In genomic region chr3:149879872-149880271, GRCh38 we compare ENCODE assay signal across 8 cellular contexts.
DNase-seq lines count a peak whose midpoint lies in the region; ATAC-seq, FAIRE-seq and TF ChIP-seq lines count a peak whose summit lies in the region.

No MANE protein-coding gene starts in this region.

- peaks cover 6% of the 10 kb centered on the region for H3K9me3 Mint-ChIP-seq in activated T-cell treated with anti-CD3 and anti-CD28 coated beads, Interleukin-2, amount 50 U/mL, for 24 hours

- intact Hi-C loops in endothelial cell of umbilical vein (cut with micrococcal nuclease) (loop anchor here (1.0 kb wide), 1 partner anchor 304 kb away; no protein-coding TSS in a partner anchor), aorta (cut with DNase I) (loop anchor here in 1 of 2 donors (10.0 kb wide), 1 partner anchor 85 kb away; no protein-coding TSS in a partner anchor)

- H3K27ac ChIP-seq in endothelial cell of umbilical vein (ENCODE audit: insufficient read depth, low read depth, low read length) (no peak overlapping the region), aorta (ENCODE audit: low read depth in 1 of 2, low read length in 2 of 2) (no peak overlapping the region)

- ATAC-seq in aorta (ENCODE audit: low FRiP score): peak; percentile 70

- H3K36me3 ChIP-seq in endothelial cell of umbilical vein (ENCODE audit: control insufficient read depth in 2 of 2, extremely low read depth in 1 of 2, insufficient read depth in 2 of 2, low read length in 2 of 2) (no peaks in the 10 kb centered on the region), aorta (ENCODE audit: control insufficient read depth in 1 of 2, insufficient read depth in 2 of 2, low read length in 1 of 2) (no peaks in the 10 kb centered on the region)

- H3K9me3 ChIP-seq in endothelial cell of umbilical vein (replicated peaks; ENCODE audit: control insufficient read depth, insufficient read depth, low read length) (no peaks in the 10 kb centered on the region), aorta (ENCODE audit: control insufficient read depth, low read length) (no peaks in the 10 kb centered on the region)

- H3K4me3 ChIP-seq in endothelial cell of umbilical vein (replicated peaks in 1 of 3; ENCODE audit: insufficient read depth in 1 of 3, low read depth in 1 of 3, low read length in 3 of 3): no peak overlapping the region
- no peak overlapping the region for H3K4me3 ChIP-seq in aorta (ENCODE audit: low read length in 2 of 2)

- peak; percentile 20 for DNase-seq in activated T-cell treated with anti-CD3 and anti-CD28 coated beads, Interleukin-2, amount 50 U/mL, for 1 hour
- no peak for DNase-seq in activated T-cell treated with anti-CD3 and anti-CD28 coated beads, Interleukin-2, amount 50 U/mL, for 24 hours
- peak; percentile 3 for DNase-seq in HuH-7 (ENCODE audit: low spot score)
- peak; percentile 46 for DNase-seq in SK-N-DZ (ENCODE audit: low spot score)
- DNase-seq in endothelial cell of umbilical vein (ENCODE audit: low read depth, low spot score): peak; percentile 77
- peak; percentile 73 for DNase-seq in midbrain (lab: John Stamatoyannopoulos, UW)
- peak; percentile 77 to 84 for DNase-seq in aorta
- DNase-seq in NCI-H1930 (lab: John Stamatoyannopoulos, UW): no peak

- dilution Hi-C loops in endothelial cell of umbilical vein (cut with MboI; ENCODE audit: extremely low pct_ligation_motif_present, low sequenced_read_pairs): no loop called here

- POLR2A ChIA-PET in endothelial cell of umbilical vein (lab: Charles Lee): no interaction called here

- no peaks in the 10 kb centered on the region for H3K79me2 ChIP-seq in endothelial cell of umbilical vein (ENCODE audit: control insufficient read depth, insufficient read depth, low read length)

- peak; percentile 51 to 58 for TF ChIP-seq CTCF in endothelial cell of umbilical vein (IDR thresholded peaks at IDR 0.05; ENCODE audit: extremely low read depth in 1 of 2, insufficient read depth in 1 of 2, low read depth in 1 of 2, low read length in 2 of 2)

- BruUV-seq in endothelial cell of umbilical vein (replicated peaks; lab: Mats Ljungman, UMichigan): no TSS peak

- H3K27me3 ChIP-seq in endothelial cell of umbilical vein (ENCODE audit: control insufficient read depth in 2 of 2, insufficient read depth in 2 of 2, low read length in 2 of 2) (no peaks in the 10 kb centered on the region), aorta (ENCODE audit: control insufficient read depth in 1 of 2, insufficient read depth in 2 of 2, low read length in 1 of 2) (no peaks in the 10 kb centered on the region)

- H4K20me1 ChIP-seq in endothelial cell of umbilical vein (replicated peaks; ENCODE audit: control insufficient read depth, extremely low read depth, insufficient read depth, low read length): no peaks in the 10 kb centered on the region

- H3K36me3 Mint-ChIP-seq in activated T-cell treated with anti-CD3 and anti-CD28 coated beads, Interleukin-2, amount 50 U/mL, for 24 hours (ENCODE audit: low read depth): peaks cover 30% of the 10 kb centered on the region

- no peak overlapping the region for H3K4me2 ChIP-seq in endothelial cell of umbilical vein (ENCODE audit: insufficient read depth, low read length)

- FAIRE-seq in endothelial cell of umbilical vein (lab: Jason Lieb, UNC): peak; percentile 92

- TF ChIP-seq POLR2A in endothelial cell of umbilical vein (IDR thresholded peaks at IDR 0.05; ENCODE audit: low read depth, low read length): no peak

- H3K9ac ChIP-seq in endothelial cell of umbilical vein (replicated peaks; ENCODE audit: extremely low read depth, insufficient read depth, low read length): no peak overlapping the region

- H3K27ac Mint-ChIP-seq in activated T-cell treated with anti-CD3 and anti-CD28 coated beads, Interleukin-2, amount 50 U/mL, for 24 hours: no peak overlapping the region

- no peak overlapping the region for H3K4me3 Mint-ChIP-seq in activated T-cell treated with anti-CD3 and anti-CD28 coated beads, Interleukin-2, amount 50 U/mL, for 24 hours

- no peaks in the 10 kb centered on the region for H3K27me3 Mint-ChIP-seq in activated T-cell treated with anti-CD3 and anti-CD28 coated beads, Interleukin-2, amount 50 U/mL, for 24 hours

- H3K9me1 ChIP-seq in endothelial cell of umbilical vein (replicated peaks; ENCODE audit: control insufficient read depth, extremely low read depth, insufficient read depth, low read length): no peaks in the 10 kb centered on the region

- no peak overlapping the region for H2AFZ ChIP-seq in endothelial cell of umbilical vein (ENCODE audit: low read depth, low read length)

- CTCF ChIA-PET in endothelial cell of umbilical vein (lab: Charles Lee): interaction anchor here (0.7 to 3.5 kb wide), 44 partner anchors 9 to 616 kb away, joined by 3 to 40 read pairs (median 5); no protein-coding TSS in a partner anchor

- H3K4me1 ChIP-seq in endothelial cell of umbilical vein (ENCODE audit: control insufficient read depth, extremely low read depth, insufficient read depth, low read length) (no peaks in the 10 kb centered on the region), aorta (ENCODE audit: control insufficient read depth in 1 of 2, insufficient read depth in 2 of 2, low read length in 2 of 2) (no peaks in the 10 kb centered on the region)

- 0 to 6% methylated on average over 2 of the region's 2 CpGs for WGBS in aorta, 2 donors

- peaks cover 7% of the 10 kb centered on the region for H3K4me1 Mint-ChIP-seq in activated T-cell treated with anti-CD3 and anti-CD28 coated beads, Interleukin-2, amount 50 U/mL, for 24 hours (ENCODE audit: low read depth)

TF ChIP-seq in endothelial cell of umbilical vein, 7 proteins besides CTCF, POLR2A, EP300 and RAD21:
- TF ChIP-seq POLR2AphosphoS5 (IDR thresholded peaks at IDR 0.05; ENCODE audit: insufficient read depth, low read depth, low read length): no peak
- TF ChIP-seq MYC (IDR thresholded peaks at IDR 0.05; ENCODE audit: low read depth, low read length): no peak
- TF ChIP-seq MAX (IDR thresholded peaks at IDR 0.05; ENCODE audit: insufficient read depth, insufficient read length): no peak
- no peak for TF ChIP-seq EZH2 (IDR thresholded peaks at IDR 0.05; ENCODE audit: borderline replicate concordance, low read depth, low read length, severe bottlenecking)
- no peak for TF ChIP-seq JUN (IDR thresholded peaks at IDR 0.05; ENCODE audit: borderline replicate concordance, insufficient read depth, insufficient read length, low read depth)
- no peak for TF ChIP-seq FOS (IDR thresholded peaks at IDR 0.05; ENCODE audit: borderline replicate concordance, insufficient read depth, low read length)
- no peak for TF ChIP-seq GATA2 (IDR thresholded peaks at IDR 0.05; ENCODE audit: insufficient read depth, insufficient read length, low read depth, low read length)
TF ChIP-seq in endothelial cell of umbilical vein: peak in this region for 0.

Comparison
In these comparisons a context has a peak if more than half of its experiments do, and no peak if none do; other contexts are left out.
1. DNase-seq: peak in activated T-cell treated with anti-CD3 and anti-CD28 coated beads, Interleukin-2, amount 50 U/mL, for 1 hour (single experiment), HuH-7 (single experiment), SK-N-DZ (single experiment), endothelial cell of umbilical vein (single experiment), midbrain (single experiment) and aorta (2 of 2); none in activated T-cell treated with anti-CD3 and anti-CD28 coated beads, Interleukin-2, amount 50 U/mL, for 24 hours (single experiment) and NCI-H1930 (0 of 2).